20 cellular contexts compared by ENCODE assay signal in genomic region chrX:132748909-132749308, GRCh38.
"Had no signal": no experiment of that assay in that cellular context is flagged by ENCODE, and none has a peak within 500 bp of the region (broad histone marks: within the 10 kb centered on the region; RNA-seq: fewer than 3 reads in every experiment).

No MANE protein-coding gene starts in this region.

- H3K4me1 ChIP-seq: esophagus squamous epithelium, neural progenitor cell, stomach, transverse colon had no signal

- DNase-seq: effector memory CD8-positive, alpha-beta T cell; esophagus squamous epithelium; foreskin fibroblast; kidney; left colon; mesendoderm; naive thymus-derived CD8-positive, alpha-beta T cell; nucleus accumbens; ovary; right cardiac atrium; small intestine; stimulated activated CD4-positive, alpha-beta T cell treated with anti-CD3 and anti-CD28 coated beads, Interleukin-12 subunit alpha, Interleukin-12 subunit beta, amount 100 ng/mL, for 4 hours; stimulated activated naive CD4-positive, alpha-beta T cell; stomach; substantia nigra; transverse colon had no signal

- H3K27ac Mint-ChIP-seq: dendritic cell treated with granulocyte-macrophage colony-stimulating factor and Interleukin-4, amounts not matched to agents 40 ng/mL and 50 ng/mL, for 4 days; effector memory CD8-positive, alpha-beta T cell; neural progenitor cell had no signal

- H3K4me3 ChIP-seq: esophagus squamous epithelium, neural progenitor cell, ovary, stomach, thoracic aorta, transverse colon had no signal

- H3K27me3 Mint-ChIP-seq: dendritic cell treated with granulocyte-macrophage colony-stimulating factor and Interleukin-4, amounts not matched to agents 40 ng/mL and 50 ng/mL, for 4 days; effector memory CD8-positive, alpha-beta T cell; naive thymus-derived CD8-positive, alpha-beta T cell had no signal

- H3K36me3 Mint-ChIP-seq: naive thymus-derived CD8-positive, alpha-beta T cell; neural progenitor cell had no signal

- H3K27ac ChIP-seq: epithelial cell of prostate, esophagus squamous epithelium, neural progenitor cell, ovary, stomach, thoracic aorta, transverse colon had no signal

- ATAC-seq: effector memory CD8-positive, alpha-beta T cell; left colon; naive thymus-derived CD8-positive, alpha-beta T cell; right cardiac atrium had no signal

- H3K9me3 ChIP-seq: esophagus squamous epithelium, ovary, stomach, thoracic aorta, transverse colon had no signal

- H3K27me3 ChIP-seq: esophagus squamous epithelium, neural progenitor cell, ovary, transverse colon had no signal

- H3K4me3 Mint-ChIP-seq: dendritic cell treated with granulocyte-macrophage colony-stimulating factor and Interleukin-4, amounts not matched to agents 40 ng/mL and 50 ng/mL, for 4 days; effector memory CD8-positive, alpha-beta T cell; naive thymus-derived CD8-positive, alpha-beta T cell; neural progenitor cell had no signal

- H3K36me3 ChIP-seq: esophagus squamous epithelium, neural progenitor cell, ovary, stomach, thoracic aorta, transverse colon had no signal
